ENCODE assay signal across 8 cellular contexts in the genomic region with DNA sequence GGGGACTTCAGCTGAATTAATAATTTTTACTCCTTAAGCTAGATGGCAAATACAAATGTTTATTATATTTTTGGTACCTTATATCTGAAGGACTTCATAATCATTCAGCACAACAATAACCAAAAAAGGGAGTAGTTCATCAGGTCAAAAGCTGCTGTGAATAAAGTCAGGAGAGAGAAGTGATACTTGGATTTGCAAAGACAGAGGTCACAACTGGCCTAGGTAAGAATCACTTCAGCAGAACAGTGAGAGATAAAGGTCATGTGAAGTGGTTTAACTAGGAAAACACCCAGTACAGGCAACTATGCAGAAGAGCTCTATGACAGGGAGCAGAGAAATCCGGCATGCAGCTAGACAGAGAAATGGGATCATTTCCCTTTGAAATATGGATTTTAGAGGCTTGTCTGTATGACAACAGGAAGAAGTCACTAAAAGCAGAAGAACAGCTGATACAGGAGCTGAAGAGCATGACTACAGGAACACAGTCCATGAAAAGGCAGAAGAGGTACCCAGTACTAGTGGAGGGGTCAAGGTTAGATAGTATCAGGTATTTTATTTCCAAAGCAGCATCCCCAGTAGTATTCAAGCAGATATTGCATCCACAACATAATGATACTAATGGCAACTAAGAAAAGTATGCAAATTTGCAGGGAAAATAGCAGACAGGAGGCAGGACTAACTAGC. TPM values are rescaled to one million over a fixed set of nuclear protein-coding genes. Genes with fewer than 3 reads are reported as not detected.
A peak's percentile ranks its signal among the peaks of the same experiment; 100 is the strongest.
DNase-seq lines count a peak whose midpoint lies in the region; ATAC-seq and TF ChIP-seq lines count a peak whose summit lies in the region.

No MANE protein-coding gene starts in this region.

- H3K4me3 Mint-ChIP-seq in naive thymus-derived CD4-positive, alpha-beta T cell = peak overlapping the region in 8 of 10 donors; percentile 1 to 44 (median 10)

- no peak for DNase-seq in naive thymus-derived CD4-positive, alpha-beta T cell
- DNase-seq in COLO829 (ENCODE audit: low spot score) (no peak), PC-3 (no peak), upper lobe of left lung (no peak), NCI-H1436 treated with DMSO at 0.1 percent for 48 hours (lab: John Stamatoyannopoulos, UW) (no peak)

- H3K4me2 ChIP-seq in PC-3 (ENCODE audit: low read length) = no peak overlapping the region

- TF ChIP-seq CTCF in PC-3 (conservative IDR thresholded peaks at IDR 0.05; ENCODE audit: low read depth, low read length) = no peak
- TF ChIP-seq CTCF in upper lobe of left lung (IDR thresholded peaks at IDR 0.05) = no peak

- ATAC-seq in GM18867 (IDR thresholded peaks at IDR 0.05; ENCODE audit: unreplicated experiment) = peak; percentile 67
- peak; percentile 54 for ATAC-seq in GM21786 (IDR thresholded peaks at IDR 0.05; ENCODE audit: unreplicated experiment)
- peak; percentile 41 for ATAC-seq in HG03558 (IDR thresholded peaks at IDR 0.05; ENCODE audit: extremely low read depth, unreplicated experiment)
- ATAC-seq in naive thymus-derived CD4-positive, alpha-beta T cell = no peak
- no peak for ATAC-seq in PC-3
- no peak for ATAC-seq in upper lobe of left lung (ENCODE audit: low FRiP score in 2 of 2)

- WGBS in upper lobe of left lung, 2 donors = 52 to 76% methylated on average over 1 of the region's 1 CpG

- H3K9me3 Mint-ChIP-seq in naive thymus-derived CD4-positive, alpha-beta T cell = peaks cover 0 to 39% (median 10%) of the 10 kb centered on the region in 11 donors

- intact Hi-C loops in naive thymus-derived CD4-positive, alpha-beta T cell (cut with micrococcal nuclease) = no loop called here
- intact Hi-C loops in PC-3 (cut with micrococcal nuclease) = no loop called here

- BruUV-seq in PC-3 (replicated peaks; lab: Mats Ljungman, UMichigan) = no TSS peak

- no peak overlapping the region for H3K9ac ChIP-seq in PC-3 (ENCODE audit: low read length)

- POLR2A ChIA-PET in naive thymus-derived CD4-positive, alpha-beta T cell (lab: Charles Lee) = interaction anchor here (0.6 to 1.5 kb wide), 4 partner anchors 9 to 277 kb away, joined by 3 to 4 read pairs (median 3); a partner anchor contains a TSS
- POLR2A ChIA-PET in PC-3 (lab: Charles Lee; ENCODE audit: unreplicated experiment) = no interaction called here

- H3K79me2 ChIP-seq in PC-3 (ENCODE audit: low read length) = no peaks in the 10 kb centered on the region

- H3K9me2 ChIP-seq in PC-3 (replicated peaks; ENCODE audit: low read length) = no peaks in the 10 kb centered on the region

- no peaks in the 10 kb centered on the region for H3K9me3 ChIP-seq in naive thymus-derived CD4-positive, alpha-beta T cell (ENCODE audit: control insufficient read depth in 2 of 3, low read length in 3 of 3)
- H3K9me3 ChIP-seq in PC-3 (ENCODE audit: low read length) (no peaks in the 10 kb centered on the region), upper lobe of left lung (no peaks in the 10 kb centered on the region)

- H2AFZ ChIP-seq in PC-3 (ENCODE audit: low read length) = no peak overlapping the region

- peaks cover 0 to 11% of the 10 kb centered on the region in 2 donors for H3K4me1 ChIP-seq in naive thymus-derived CD4-positive, alpha-beta T cell (ENCODE audit: control insufficient read depth in 2 of 2, insufficient read depth in 2 of 2, low read length in 2 of 2)
- H3K4me1 ChIP-seq in PC-3 (ENCODE audit: insufficient read depth, low read length) (no peaks in the 10 kb centered on the region), upper lobe of left lung (peaks cover 0 to 12% (median 0%) of the 10 kb centered on the region in 4 donors)

- peaks cover 39 to 84% (median 76%) of the 10 kb centered on the region in 7 donors for H3K4me1 Mint-ChIP-seq in naive thymus-derived CD4-positive, alpha-beta T cell

- no peaks in the 10 kb centered on the region for H3K27me3 ChIP-seq in naive thymus-derived CD4-positive, alpha-beta T cell (ENCODE audit: control insufficient read depth in 2 of 2, insufficient read depth in 2 of 2, low read length in 2 of 2)
- no peaks in the 10 kb centered on the region for H3K27me3 ChIP-seq in PC-3 (ENCODE audit: low read length)
- H3K27me3 ChIP-seq in upper lobe of left lung = no peaks in the 10 kb centered on the region

- no peak for TF ChIP-seq POLR2A in upper lobe of left lung (IDR thresholded peaks at IDR 0.05)

- H3K27me3 Mint-ChIP-seq in naive thymus-derived CD4-positive, alpha-beta T cell = no peaks in the 10 kb centered on the region

- H3K36me3 ChIP-seq in naive thymus-derived CD4-positive, alpha-beta T cell (ENCODE audit: control insufficient read depth in 2 of 3, insufficient read depth in 3 of 3, low read length in 3 of 3) = no peaks in the 10 kb centered on the region
- H3K36me3 ChIP-seq in PC-3 (ENCODE audit: low read depth, low read length) (no peaks in the 10 kb centered on the region), upper lobe of left lung (no peaks in the 10 kb centered on the region)

- H4K20me1 ChIP-seq in PC-3 (ENCODE audit: low read length) = no peaks in the 10 kb centered on the region

- H3K27ac ChIP-seq in naive thymus-derived CD4-positive, alpha-beta T cell (ENCODE audit: low read depth, low read length) = no peak overlapping the region
- H3K27ac ChIP-seq in PC-3 (ENCODE audit: low read length) = no peak overlapping the region
- no peak overlapping the region for H3K27ac ChIP-seq in upper lobe of left lung

- CTCF ChIA-PET in naive thymus-derived CD4-positive, alpha-beta T cell (lab: Charles Lee) = interaction anchor here (0.6 to 0.7 kb wide), 2 partner anchors 30 to 98 kb away, joined by 3 read pairs; no protein-coding TSS in a partner anchor
- CTCF ChIA-PET in PC-3 (lab: Charles Lee) = interaction anchor here (0.6 kb wide), 1 partner anchor 80 kb away, joined by 7 read pairs; no protein-coding TSS in a partner anchor

- no peak for TF ChIP-seq EP300 in upper lobe of left lung (IDR thresholded peaks at IDR 0.05)

- H3K36me3 Mint-ChIP-seq in naive thymus-derived CD4-positive, alpha-beta T cell = peaks cover 8 to 57% (median 34%) of the 10 kb centered on the region in 5 donors

- no peaks in the 10 kb centered on the region for H3F3A ChIP-seq in PC-3 (ENCODE audit: low read length, unreplicated experiment)

- H3K4me3 ChIP-seq in naive thymus-derived CD4-positive, alpha-beta T cell (ENCODE audit: low read length) = no peak overlapping the region
- H3K4me3 ChIP-seq in PC-3 (ENCODE audit: low read length) (no peak overlapping the region), upper lobe of left lung (no peak overlapping the region)

- H3K27ac Mint-ChIP-seq in naive thymus-derived CD4-positive, alpha-beta T cell = peak overlapping the region in 8 of 9 donors; percentile 2 to 86 (median 50)

RNA-seq across cellular contexts. Expression of a gene that starts 25.7 kb away (rescaled TPM):
- total RNA-seq in naive thymus-derived CD4-positive, alpha-beta T cell = 10 to 100 TPM; 20.6 to 23.7 (median 21.7) TPM
- 10 to 100 TPM; 16.7 to 26.0 TPM for polyA plus RNA-seq in naive thymus-derived CD4-positive, alpha-beta T cell
- total RNA-seq in PC-3 (2014; rRNA removed) (2.0 and 2.9 TPM in 2 replicates), upper lobe of left lung (10 to 100 TPM in 4 of 6 donors, 1 to 10 TPM in 2; 6.4 to 19.5 (median 13.1) TPM)

Comparison
In these comparisons a context has a peak if more than half of its experiments do, and no peak if none do; other contexts are left out.
1. ATAC-seq: peak in GM18867 (single experiment), GM21786 (single experiment) and HG03558 (single experiment); none in naive thymus-derived CD4-positive, alpha-beta T cell (single experiment), PC-3 (single experiment) and upper lobe of left lung (0 of 2).